Comparison of ENCODE assay signal across 8 cellular contexts in genomic region chr9:136977223-136978072, GRCh38. TPM values are rescaled to one million over a fixed set of nuclear protein-coding genes. Genes with fewer than 3 reads are reported as not detected.
DNase-seq lines count a peak whose midpoint lies in the region; ATAC-seq and TF ChIP-seq lines count a peak whose summit lies in the region.

Gene PTGDS, plus strand, starts transcription at chr9:136977504. Its CDS starts 75 bp downstream, at chr9:136977579.

- H3K36me3 ChIP-seq in ACC112 (ENCODE audit: insufficient read depth, low read length), result no peaks in the 10 kb centered on the region
- H3K36me3 ChIP-seq in neutrophil, result no peaks in the 10 kb centered on the region
- no peaks in the 10 kb centered on the region for H3K36me3 ChIP-seq in Karpas-422 (ENCODE audit: insufficient read depth, low read length)

- peak within 1 kb of the TSS; percentile 89 for H2AFZ ChIP-seq in ACC112 (ENCODE audit: low read length, unreplicated experiment)
- no peak within 1 kb of the TSS for H2AFZ ChIP-seq in Karpas-422 (ENCODE audit: low read length)

- H3K9me2 ChIP-seq in Karpas-422 (replicated peaks; ENCODE audit: insufficient read depth, low read length), result no peaks in the 10 kb centered on the region

- ATAC-seq in Right ventricle myocardium superior (ENCODE audit: poor library complexity) (peak; percentile 59), GM18861 (IDR thresholded peaks at IDR 0.05; ENCODE audit: unreplicated experiment) (no peak), HG03354 (IDR thresholded peaks at IDR 0.05; ENCODE audit: poor library complexity, severe bottlenecking, unreplicated experiment) (no peak), GM21717 (IDR thresholded peaks at IDR 0.05; ENCODE audit: unreplicated experiment) (no peak)

- no peak within 1 kb of the TSS for H3K4me2 ChIP-seq in Karpas-422 (ENCODE audit: low read depth, low read length, poor library complexity, severe bottlenecking)

- H3K27ac ChIP-seq in ACC112 (ENCODE audit: low read depth, low read length), result no peak within 1 kb of the TSS
- H3K27ac ChIP-seq in VCaP, result peak within 1 kb of the TSS; percentile 31; the same call in 1 of the 2 replicates
- H3K27ac ChIP-seq in neutrophil, result no peak within 1 kb of the TSS
- no peak within 1 kb of the TSS for H3K27ac ChIP-seq in Karpas-422 (ENCODE audit: low read length)

- H3K79me2 ChIP-seq in ACC112 (ENCODE audit: control insufficient read depth, insufficient read depth, low read length, unreplicated experiment) (no peaks in the 10 kb centered on the region), Karpas-422 (ENCODE audit: low read length) (no peaks in the 10 kb centered on the region)

- H3K27me3 ChIP-seq in ACC112 (ENCODE audit: insufficient read depth, low read length) (no peaks in the 10 kb centered on the region), neutrophil (peaks cover 92% of the 10 kb centered on the region), Karpas-422 (ENCODE audit: low read length) (no peaks in the 10 kb centered on the region)

- H3K9me3 ChIP-seq in neutrophil, result no peaks in the 10 kb centered on the region
- H3K9me3 ChIP-seq in Karpas-422 (ENCODE audit: low read length), result no peaks in the 10 kb centered on the region

- peak within 1 kb of the TSS; percentile 74 for H3K4me3 ChIP-seq in ACC112 (ENCODE audit: low read depth, low read length)
- peak within 1 kb of the TSS; percentile 29 to 47 for H3K4me3 ChIP-seq in neutrophil (ENCODE audit: low read depth in 1 of 2, low read length in 1 of 2)
- H3K4me3 ChIP-seq in Karpas-422 (ENCODE audit: low read length), result no peak within 1 kb of the TSS

- no peak for TF ChIP-seq CTCF in VCaP (conservative IDR thresholded peaks at IDR 0.05)
- no peak for TF ChIP-seq CTCF in neutrophil (IDR thresholded peaks at IDR 0.05)

- DNase-seq in Right ventricle myocardium superior (peak; percentile 91), Karpas-422 (no peak)

- no peaks in the 10 kb centered on the region for H4K20me1 ChIP-seq in Karpas-422 (ENCODE audit: insufficient read depth, low read depth, low read length)

- H3K4me1 ChIP-seq in ACC112 (ENCODE audit: control insufficient read depth, insufficient read depth, low read length, unreplicated experiment) (no peaks in the 10 kb centered on the region), neutrophil (ENCODE audit: control insufficient read depth in 1 of 2, insufficient read depth in 1 of 2, low read depth in 1 of 2, low read length in 1 of 2) (peaks cover 0 to 12% of the 10 kb centered on the region in 2 experiments), Karpas-422 (ENCODE audit: low read length) (no peaks in the 10 kb centered on the region)

- intact Hi-C loops in Right ventricle myocardium superior (cut with DNase I), result loop anchor here (2.0 kb wide), 1 partner anchor 29 kb away; no protein-coding TSS in a partner anchor

- no peak within 1 kb of the TSS for H3K9ac ChIP-seq in Karpas-422 (ENCODE audit: low read length)

RNA-seq across cellular contexts. Expression of gene PTGDS, which starts in this region (rescaled TPM):
- 6,152 TPM for total RNA-seq in Right ventricle myocardium superior
- not detected in 2 replicates for total RNA-seq in Karpas-422 (2014; rRNA removed; shearing (Covaris generic); ENCODE audit: low replicate concordance)

Comparison
In these comparisons a context has a peak if more than half of its experiments do, and no peak if none do; other contexts are left out.
1. RNA of gene PTGDS (total RNA-seq): 6,152 TPM in Right ventricle myocardium superior (single experiment); not detected in Karpas-422; every median in the first group is over 1,000 times any median in the second.